Comparison of ENCODE assay signal across 7 cellular contexts in genomic region chr22:29882716-29883044, GRCh38. TPM values are rescaled to one million over a fixed set of nuclear protein-coding genes. Genes with fewer than 3 reads are reported as not detected.
DNase-seq lines count a peak whose midpoint lies in the region; ATAC-seq and TF ChIP-seq lines count a peak whose summit lies in the region.

No MANE protein-coding gene starts in this region.

- peaks cover 7% of the 10 kb centered on the region for H3K4me1 Mint-ChIP-seq in endothelial cell (ENCODE audit: unreplicated experiment)

- H3F3A ChIP-seq in MM.1S (ENCODE audit: insufficient read depth, low read length), result no peaks in the 10 kb centered on the region

- H3K9ac ChIP-seq in MM.1S (ENCODE audit: low read length) (no peak overlapping the region), skeletal muscle tissue (ENCODE audit: low read depth in 1 of 3, low read length in 3 of 3) (peak overlapping the region in 1 of 3 donors; percentile 3)

- DNase-seq in MM.1S (no peak), endothelial cell (ENCODE audit: low spot score) (no peak), NCI-H2196 treated with DMSO at 0.1 percent for 48 hours (lab: John Stamatoyannopoulos, UW; ENCODE audit: unreplicated experiment) (no peak), ureter (ENCODE audit: low spot score) (no peak)
- no peak for DNase-seq in stimulated activated CD4-positive, alpha-beta T cell treated with anti-CD3 and anti-CD28 coated beads, Interleukin-2, amount 100 ng/mL, for 48 hours

- H2AFZ ChIP-seq in MM.1S (ENCODE audit: low read length), result no peak overlapping the region

- no peaks in the 10 kb centered on the region for H3K27me3 Mint-ChIP-seq in endothelial cell (ENCODE audit: unreplicated experiment)

- H3K4me3 Mint-ChIP-seq in endothelial cell (ENCODE audit: unreplicated experiment), result peak overlapping the region; percentile 74

- H4K20me1 ChIP-seq in MM.1S (ENCODE audit: insufficient read depth, low read length), result peaks cover 8% of the 10 kb centered on the region; the same call in 1 of the 2 replicates

- H3K79me2 ChIP-seq in MM.1S (ENCODE audit: low read length), result peaks cover 47% of the 10 kb centered on the region

- no peaks in the 10 kb centered on the region for H3K9me2 ChIP-seq in MM.1S (replicated peaks; ENCODE audit: insufficient read depth, low read length)

- no peaks in the 10 kb centered on the region for H3K36me3 Mint-ChIP-seq in endothelial cell (ENCODE audit: low read depth, unreplicated experiment)

- ATAC-seq in GM21515 (IDR thresholded peaks at IDR 0.05; ENCODE audit: unreplicated experiment), result peak; percentile 55

- no peaks in the 10 kb centered on the region for H3K36me3 ChIP-seq in MM.1S (replicated peaks; ENCODE audit: insufficient read depth, low read length)
- H3K36me3 ChIP-seq in skeletal muscle tissue (ENCODE audit: control insufficient read depth in 3 of 3, insufficient read depth in 3 of 3, low read length in 3 of 3), result no peaks in the 10 kb centered on the region

- H3K9me3 ChIP-seq in MM.1S (replicated peaks; ENCODE audit: insufficient read depth, low read length) (no peaks in the 10 kb centered on the region), skeletal muscle tissue (ENCODE audit: control insufficient read depth in 3 of 3, low read length in 3 of 3) (no peaks in the 10 kb centered on the region)

- H3K27ac ChIP-seq in MM.1S (ENCODE audit: low read length), result no peak overlapping the region
- H3K27ac ChIP-seq in skeletal muscle tissue (ENCODE audit: low read depth, low read length), result peak overlapping the region; percentile 99

- H3K4me2 ChIP-seq in MM.1S (ENCODE audit: low read depth, low read length), result peak overlapping the region; percentile 62

- H3K9me3 Mint-ChIP-seq in endothelial cell (ENCODE audit: unreplicated experiment), result no peaks in the 10 kb centered on the region

- H3K27ac Mint-ChIP-seq in endothelial cell (ENCODE audit: unreplicated experiment), result no peak overlapping the region

- H3K4me3 ChIP-seq in MM.1S (ENCODE audit: low read length) (no peak overlapping the region), skeletal muscle tissue (ENCODE audit: low read length in 3 of 3) (peak overlapping the region in 1 of 3 donors; percentile 51)

- no peaks in the 10 kb centered on the region; the same call in 1 of the 2 replicates for H3K4me1 ChIP-seq in MM.1S (ENCODE audit: low read length)
- H3K4me1 ChIP-seq in skeletal muscle tissue (ENCODE audit: control insufficient read depth in 3 of 3, insufficient read depth in 3 of 3, low read length in 3 of 3), result peaks cover 18 to 27% (median 25%) of the 10 kb centered on the region in 3 donors

- TF ChIP-seq CTCF in MM.1S (IDR thresholded peaks at IDR 0.05; ENCODE audit: low read length) (no peak), endothelial cell (IDR thresholded peaks at IDR 0.05; ENCODE audit: unreplicated experiment) (no peak)

- H3K27me3 ChIP-seq in MM.1S (replicated peaks; ENCODE audit: insufficient read depth, low read length) (no peaks in the 10 kb centered on the region), skeletal muscle tissue (ENCODE audit: control insufficient read depth in 3 of 3, insufficient read depth in 3 of 3, low read length in 3 of 3) (no peaks in the 10 kb centered on the region)

RNA-seq across cellular contexts. Expression of gene MTMR3, which starts 0.3 kb away (rescaled TPM):
- total RNA-seq in endothelial cell (ENCODE audit: unreplicated experiment) (39.1 TPM), skeletal muscle tissue (38.6 TPM), ureter (81.3 TPM)

RNA-seq across cellular contexts. Expression of gene ASCC2, which starts 44.6 kb away (rescaled TPM):
- total RNA-seq in endothelial cell (ENCODE audit: unreplicated experiment) (85.5 TPM), skeletal muscle tissue (15.7 TPM), ureter (147 TPM)
